ENCODE assay signal across 20 cellular contexts in the genomic region with DNA sequence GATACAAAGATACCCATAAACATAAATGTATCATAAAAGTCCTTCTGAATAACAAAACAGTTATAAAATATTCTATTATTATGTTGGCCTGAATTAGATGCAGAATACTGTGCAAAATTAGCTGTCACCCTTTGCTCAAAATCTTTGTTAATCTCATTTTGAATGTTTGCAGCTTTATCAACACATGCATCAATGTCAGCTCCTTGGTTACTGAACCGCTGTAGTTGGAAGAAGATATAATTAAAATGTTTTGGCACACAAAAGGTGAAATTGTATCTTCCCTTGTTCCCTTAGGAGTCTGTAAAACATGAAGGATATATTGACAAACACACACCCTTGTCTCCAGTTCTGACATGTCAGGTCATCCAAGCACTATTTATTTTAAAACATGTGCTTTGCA.
"Had no signal": no experiment of that assay in that cellular context is flagged by ENCODE, and none has a peak within 500 bp of the region (broad histone marks: within the 10 kb centered on the region; RNA-seq: fewer than 3 reads in every experiment).

No MANE protein-coding gene starts in this region.

- H3K27ac Mint-ChIP-seq: stimulated activated naive CD8-positive, alpha-beta T cell treated with anti-CD3 and anti-CD28 coated beads, Interleukin-15, amount 100 ng/mL, for 72 hours had no signal

- H3K27me3 Mint-ChIP-seq: stimulated activated naive CD8-positive, alpha-beta T cell treated with anti-CD3 and anti-CD28 coated beads, Interleukin-15, amount 100 ng/mL, for 72 hours had no signal

- ATAC-seq: activated CD4-positive, CD25-positive, alpha-beta regulatory T cell treated with anti-CD3 and anti-CD28 coated beads, Interleukin-2, amount 50 U/mL, for 24 hours; activated T-cell treated with anti-CD3 and anti-CD28 coated beads, Interleukin-2, amount 50 U/mL, for 72 hours; pancreas; stimulated activated naive CD8-positive, alpha-beta T cell treated with anti-CD3 and anti-CD28 coated beads, Interleukin-15, amount 100 ng/mL, for 72 hours had no signal

- H3K9me3 ChIP-seq: left ventricle myocardium inferior, pancreas, right lobe of liver, vagina had no signal

- H3K9me3 Mint-ChIP-seq: activated T-cell treated with anti-CD3 and anti-CD28 coated beads, Interleukin-2, amount 50 U/mL, for 72 hours; stimulated activated naive CD8-positive, alpha-beta T cell treated with anti-CD3 and anti-CD28 coated beads, Interleukin-15, amount 100 ng/mL, for 72 hours had no signal

- H3K27ac ChIP-seq: left ventricle myocardium inferior, pancreas, right lobe of liver, vagina had no signal

- FAIRE-seq: frontal cortex, keratinocyte, pancreas had no signal

- H3K4me1 ChIP-seq: left ventricle myocardium inferior, pancreas, vagina had no signal

- H3K36me3 ChIP-seq: left ventricle myocardium inferior, pancreas, right lobe of liver, vagina had no signal

- DNase-seq: activated CD4-positive, alpha-beta T cell treated with anti-CD3 and anti-CD28 coated beads, Interleukin-2, amount 50 U/mL, for 1 hour; activated CD8-positive, alpha-beta memory T cell treated with anti-CD3 and anti-CD28 coated beads, Interleukin-2, amount 50 U/mL, for 4 hours; activated effector memory CD4-positive, alpha-beta T cell treated with anti-CD3 and anti-CD28 coated beads, Interleukin-2, amount 50 U/mL, for 16 hours; activated naive CD4-positive, alpha-beta T cell treated with anti-CD3 and anti-CD28 coated beads, Interleukin-2, amount 50 U/mL, for 16 hours; activated T-cell treated with anti-CD3 and anti-CD28 coated beads, Interleukin-2, amount 50 U/mL, for 72 hours; aorta; cerebellar nuclear complex; cortex of kidney; left ventricle myocardium inferior; mammary epithelial cell; pancreas; right lobe of liver; stimulated activated CD4-positive, alpha-beta T cell treated with anti-CD3 and anti-CD28 coated beads, Interleukin-15, amount 100 ng/mL, for 24 hours; stimulated activated CD4-positive, alpha-beta T cell treated with anti-CD3 and anti-CD28 coated beads, Interleukin-2, amount 100 ng/mL, for 48 hours; stimulated activated naive CD8-positive, alpha-beta T cell treated with anti-CD3 and anti-CD28 coated beads, Interleukin-15, amount 100 ng/mL, for 72 hours; trophoblast cell had no signal

- H3K4me3 ChIP-seq: left ventricle myocardium inferior, pancreas, right lobe of liver, vagina had no signal
